In the genomic region with DNA sequence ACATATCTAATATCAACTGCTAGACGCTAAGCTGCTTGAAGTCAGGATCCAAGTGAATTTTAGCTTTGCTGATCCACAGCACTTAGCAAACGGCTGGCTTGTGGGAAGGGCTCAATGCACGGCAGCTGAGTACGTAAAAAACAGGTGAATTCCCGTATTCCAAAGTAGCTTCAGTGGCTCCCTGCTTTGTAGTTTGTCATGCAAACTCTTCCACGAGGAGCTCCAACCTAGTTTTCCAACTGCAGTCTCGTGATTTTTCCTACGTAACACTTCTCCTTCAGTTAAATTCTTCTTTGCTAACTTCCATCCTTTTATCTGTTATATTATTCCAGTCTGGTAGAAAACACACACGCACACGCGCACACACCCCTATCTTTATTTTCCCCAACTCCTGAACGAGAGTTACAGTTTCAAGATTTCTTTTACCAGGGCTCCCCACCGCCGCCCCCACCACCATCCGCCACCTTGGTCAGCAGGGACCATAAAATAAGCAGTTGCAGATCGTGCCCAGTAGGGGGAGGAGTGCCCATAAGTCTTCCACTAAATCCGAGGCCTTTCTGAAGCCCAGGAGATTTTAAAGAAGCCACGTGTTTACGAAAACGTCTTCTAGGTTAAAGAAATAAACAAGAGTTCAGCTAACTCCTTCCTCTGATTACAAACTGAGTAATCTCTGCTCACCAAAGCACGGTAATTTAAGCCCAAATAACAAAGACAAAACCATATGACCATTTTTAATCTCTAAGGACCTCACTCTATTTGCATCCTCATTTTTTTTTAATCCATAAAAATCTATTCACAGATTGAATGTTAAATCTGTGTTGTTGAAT, we compare ENCODE assay signal across 8 cellular contexts. TPM values are rescaled to one million over a fixed set of nuclear protein-coding genes. Genes with fewer than 3 reads are reported as not detected.
DNase-seq lines count a peak whose midpoint lies in the region; ATAC-seq and TF ChIP-seq lines count a peak whose summit lies in the region.

No MANE protein-coding gene starts in this region.

- POLR2A ChIA-PET in CD4-positive, alpha-beta T cell (lab: Charles Lee) = no interaction called here

- peak; percentile 67 for ATAC-seq in CD4-positive, alpha-beta T cell (ENCODE audit: poor library complexity)
- ATAC-seq in GM18858 (IDR thresholded peaks at IDR 0.05; ENCODE audit: unreplicated experiment) (peak; percentile 52), HG03025 (IDR thresholded peaks at IDR 0.05; ENCODE audit: low FRiP score, unreplicated experiment) (peak; percentile 61), foreskin keratinocyte (peak; percentile 49)

- H3K9me3 ChIP-seq in CD4-positive, alpha-beta T cell (ENCODE audit: control insufficient read depth, low read length) = peaks cover 5% of the 10 kb centered on the region
- H3K9me3 ChIP-seq in neural progenitor cell (ENCODE audit: low read depth) = no peaks in the 10 kb centered on the region

- intact Hi-C loops in CD4-positive, alpha-beta T cell (cut with DNase I, micrococcal nuclease) = loop anchor here (1.0 to 5.0 kb wide), 3 partner anchors 162 to 539 kb away; no protein-coding TSS in a partner anchor

- CTCF ChIA-PET in CD4-positive, alpha-beta T cell (lab: Charles Lee) = no interaction called here

- peak in 3 of 10 experiments; percentile 1 to 14 (median 8) for DNase-seq in CD4-positive, alpha-beta T cell
- peak; percentile 49 for DNase-seq in NCI-H1694 treated with DMSO at 0.1 percent for 48 hours (lab: John Stamatoyannopoulos, UW)
- peak; percentile 8 to 9 for DNase-seq in activated CD4-positive, alpha-beta T cell treated with anti-CD3 and anti-CD28 coated beads, Interleukin-2, amount 50 U/mL, for 48 hours
- peak in 1 of 2 donors; percentile 55 for DNase-seq in foreskin keratinocyte
- DNase-seq in neural progenitor cell (ENCODE audit: low spot score) = peak; percentile 80
- no peak for DNase-seq in middle frontal gyrus (ENCODE audit: extremely low spot score, low spot score)

- H3K4me1 ChIP-seq in foreskin keratinocyte (peaks cover 28% of the 10 kb centered on the region), neural progenitor cell (no peaks in the 10 kb centered on the region)

- H3K27ac Mint-ChIP-seq in CD4-positive, alpha-beta T cell = no peak overlapping the region
- H3K27ac Mint-ChIP-seq in neural progenitor cell = no peak overlapping the region

- peak overlapping the region; percentile 63 for H3K4me2 ChIP-seq in neural progenitor cell

- H3K4me3 Mint-ChIP-seq in CD4-positive, alpha-beta T cell = no peak overlapping the region
- H3K4me3 Mint-ChIP-seq in neural progenitor cell = no peak overlapping the region

- H3K4me1 Mint-ChIP-seq in CD4-positive, alpha-beta T cell (ENCODE audit: low read depth) = peaks cover 10% of the 10 kb centered on the region
- H3K4me1 Mint-ChIP-seq in neural progenitor cell = no peaks in the 10 kb centered on the region

- no peaks in the 10 kb centered on the region for H3K36me3 ChIP-seq in neural progenitor cell

- no peaks in the 10 kb centered on the region for H3K79me2 ChIP-seq in neural progenitor cell (ENCODE audit: low read depth)

- H3K27me3 Mint-ChIP-seq in CD4-positive, alpha-beta T cell = peaks cover 12% of the 10 kb centered on the region
- H3K27me3 Mint-ChIP-seq in neural progenitor cell (ENCODE audit: insufficient read depth, low read depth) = peaks cover 8% of the 10 kb centered on the region

- H3K27ac ChIP-seq in CD4-positive, alpha-beta T cell (ENCODE audit: low read depth, low read length) = no peak overlapping the region
- H3K27ac ChIP-seq in foreskin keratinocyte (peak overlapping the region; percentile 93), neural progenitor cell (no peak overlapping the region)

- H4K20me1 ChIP-seq in neural progenitor cell (ENCODE audit: low read depth) = no peaks in the 10 kb centered on the region

- TF ChIP-seq CTCF in CD4-positive, alpha-beta T cell (IDR thresholded peaks at IDR 0.05) = peak; percentile 57
- TF ChIP-seq CTCF in foreskin keratinocyte (conservative IDR thresholded peaks at IDR 0.05) (peak; percentile 71), neural progenitor cell (IDR thresholded peaks at IDR 0.05) (peak; percentile 78)

- no peaks in the 10 kb centered on the region for H3K36me3 Mint-ChIP-seq in CD4-positive, alpha-beta T cell (ENCODE audit: low read depth)
- H3K36me3 Mint-ChIP-seq in neural progenitor cell = no peaks in the 10 kb centered on the region

- H3K27me3 ChIP-seq in CD4-positive, alpha-beta T cell (ENCODE audit: control insufficient read depth, insufficient read depth, low read length) = no peaks in the 10 kb centered on the region
- H3K27me3 ChIP-seq in foreskin keratinocyte = no peaks in the 10 kb centered on the region
- H3K27me3 ChIP-seq in neural progenitor cell = no peaks in the 10 kb centered on the region

- no peaks in the 10 kb centered on the region for H3F3A ChIP-seq in neural progenitor cell (ENCODE audit: low read depth)

- peak overlapping the region; percentile 89 for H2AFZ ChIP-seq in neural progenitor cell (replicated peaks)

- H3K4me3 ChIP-seq in neural progenitor cell = peak overlapping the region; percentile 19

- H3K9me3 Mint-ChIP-seq in CD4-positive, alpha-beta T cell = no peaks in the 10 kb centered on the region
- H3K9me3 Mint-ChIP-seq in neural progenitor cell = peaks cover 6% of the 10 kb centered on the region

- no peak overlapping the region for H3K9ac ChIP-seq in neural progenitor cell

RNA-seq across cellular contexts. Expression of a gene that starts 34.8 kb away (rescaled TPM):
- total RNA-seq in CD4-positive, alpha-beta T cell = 1 to 10 TPM; 4.1 to 6.5 TPM
- total RNA-seq in foreskin keratinocyte = 73.7 and 95.9 TPM in 2 replicates
- polyA plus RNA-seq in foreskin keratinocyte = 18.1 and 18.4 TPM in 2 replicates
- 76.3 and 84.7 TPM in 2 replicates for total RNA-seq in neural progenitor cell (ENCODE audit: low replicate concordance)
